17 cellular contexts compared by ENCODE assay signal in genomic region chr3:126340081-126340511, GRCh38. TPM values are rescaled to one million over a fixed set of nuclear protein-coding genes. Genes with fewer than 3 reads are reported as not detected.
DNase-seq lines count a peak whose midpoint lies in the region; ATAC-seq, FAIRE-seq and TF ChIP-seq lines count a peak whose summit lies in the region.
"Had no signal": no experiment of that assay in that cellular context is flagged by ENCODE, and none has a peak within 500 bp of the region (broad histone marks: within the 10 kb centered on the region; RNA-seq: fewer than 3 reads in every experiment).

No MANE protein-coding gene starts in this region.

- no peak for TF ChIP-seq POLR2A in prostate gland (IDR thresholded peaks at IDR 0.05)

- intact Hi-C loops in prostate gland (cut with DNase I), result no loop called here

- H3K9me3 ChIP-seq in prostate gland, result no peaks in the 10 kb centered on the region

- no peaks in the 10 kb centered on the region for H3K4me1 ChIP-seq in prostate gland (replicated peaks)

- peak; percentile 20 for DNase-seq in activated CD8-positive, alpha-beta memory T cell treated with anti-CD3 and anti-CD28 coated beads, Interleukin-2, amount 50 U/mL, for 48 hours
- DNase-seq in activated CD8-positive, alpha-beta memory T cell treated with anti-CD3 and anti-CD28 coated beads for 24 hours, result no peak
- peak; percentile 34 to 70 for DNase-seq in foreskin fibroblast
- DNase-seq in omental fat pad (ENCODE audit: low spot score), result peak; percentile 21
- DNase-seq in urothelium cell line (ENCODE audit: low spot score), result no peak
- DNase-seq in HCEC 1CT, result no peak
- DNase-seq in NCI-H1694 (lab: John Stamatoyannopoulos, UW), result no peak
- no peak for DNase-seq in prostate gland (ENCODE audit: low spot score)
- DNase-seq: CD8-positive, alpha-beta memory T cell; cortex of kidney; foreskin melanocyte; Kasumi-1; NCI-H2081 had no signal

- H3K4me3 ChIP-seq in foreskin fibroblast (ENCODE audit: low read depth in 1 of 2, low read length in 2 of 2) (no peak overlapping the region), prostate gland (no peak overlapping the region)

- no peak for TF ChIP-seq CTCF in foreskin fibroblast (IDR thresholded peaks at IDR 0.05; ENCODE audit: low read depth, low read length)
- no peak for TF ChIP-seq CTCF in omental fat pad (IDR thresholded peaks at IDR 0.05)
- TF ChIP-seq CTCF in prostate gland (IDR thresholded peaks at IDR 0.05), result no peak

- H3K36me3 ChIP-seq in prostate gland, result no peaks in the 10 kb centered on the region

- WGBS in prostate gland, result 78% methylated on average over 4 of the region's 4 CpGs

- no peak overlapping the region for H3K27ac ChIP-seq in prostate gland

- peak; percentile 66 for ATAC-seq in omental fat pad (ENCODE audit: low FRiP score)

- FAIRE-seq in urothelium cell line (lab: Jason Lieb, UNC), result peak; percentile 52
- FAIRE-seq: H54, keratinocyte had no signal

- no peaks in the 10 kb centered on the region for H3K27me3 ChIP-seq in prostate gland (replicated peaks; ENCODE audit: insufficient read depth)

RNA-seq across cellular contexts. Expression of gene KLF15, which starts 17.1 kb away (rescaled TPM):
- 10 to 100 TPM; 22.3 to 73.1 (median 59.9) TPM for total RNA-seq in omental fat pad
- 10 to 100 TPM; 52.7 to 72.6 TPM for total RNA-seq in prostate gland

RNA-seq across cellular contexts. Expression of gene CFAP100, which starts 54.6 kb away (rescaled TPM):
- not detected for total RNA-seq in omental fat pad
- total RNA-seq in prostate gland, result 1 to 10 TPM in 1 of 2 donors, not detected in 1; 2.3 TPM
- total RNA-seq: A172; CD8-positive, alpha-beta memory T cell; myocyte had no signal

Comparison
In these comparisons a context has a peak if more than half of its experiments do, and no peak if none do; other contexts are left out.
1. DNase-seq: peak in activated CD8-positive, alpha-beta memory T cell treated with anti-CD3 and anti-CD28 coated beads, Interleukin-2, amount 50 U/mL, for 48 hours (single experiment), foreskin fibroblast (2 of 2) and omental fat pad (single experiment); none in activated CD8-positive, alpha-beta memory T cell treated with anti-CD3 and anti-CD28 coated beads for 24 hours (single experiment), urothelium cell line (single experiment), HCEC 1CT (single experiment), NCI-H1694 (single experiment) and prostate gland (single experiment).